Comparison of ENCODE assay signal across 1 cellular context in the genomic region with DNA sequence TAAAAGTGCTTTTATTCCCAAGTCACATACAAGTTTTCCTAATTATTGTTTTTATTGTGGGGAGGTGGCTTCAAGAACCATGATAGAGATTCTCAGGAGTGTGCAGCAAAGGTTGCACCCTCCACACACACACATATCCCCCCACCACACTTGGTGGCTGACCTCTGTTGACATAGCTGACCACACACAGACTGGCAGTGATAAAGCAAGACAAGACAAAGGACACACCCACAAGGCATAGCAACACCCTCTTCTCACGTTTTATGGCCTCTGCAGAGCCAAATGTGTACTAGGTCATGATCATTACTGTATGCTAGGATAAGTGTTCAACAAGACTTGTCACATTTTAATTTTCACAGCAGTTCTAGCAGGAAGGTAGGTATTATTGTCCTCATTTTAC.
TF ChIP-seq lines count a peak whose summit lies in the region.

No MANE protein-coding gene starts in this region.

TF ChIP-seq in K562, 482 proteins besides CTCF, POLR2A, EP300 and RAD21 (continued from another document and continues in another):
- TF ChIP-seq, protein P1, sequence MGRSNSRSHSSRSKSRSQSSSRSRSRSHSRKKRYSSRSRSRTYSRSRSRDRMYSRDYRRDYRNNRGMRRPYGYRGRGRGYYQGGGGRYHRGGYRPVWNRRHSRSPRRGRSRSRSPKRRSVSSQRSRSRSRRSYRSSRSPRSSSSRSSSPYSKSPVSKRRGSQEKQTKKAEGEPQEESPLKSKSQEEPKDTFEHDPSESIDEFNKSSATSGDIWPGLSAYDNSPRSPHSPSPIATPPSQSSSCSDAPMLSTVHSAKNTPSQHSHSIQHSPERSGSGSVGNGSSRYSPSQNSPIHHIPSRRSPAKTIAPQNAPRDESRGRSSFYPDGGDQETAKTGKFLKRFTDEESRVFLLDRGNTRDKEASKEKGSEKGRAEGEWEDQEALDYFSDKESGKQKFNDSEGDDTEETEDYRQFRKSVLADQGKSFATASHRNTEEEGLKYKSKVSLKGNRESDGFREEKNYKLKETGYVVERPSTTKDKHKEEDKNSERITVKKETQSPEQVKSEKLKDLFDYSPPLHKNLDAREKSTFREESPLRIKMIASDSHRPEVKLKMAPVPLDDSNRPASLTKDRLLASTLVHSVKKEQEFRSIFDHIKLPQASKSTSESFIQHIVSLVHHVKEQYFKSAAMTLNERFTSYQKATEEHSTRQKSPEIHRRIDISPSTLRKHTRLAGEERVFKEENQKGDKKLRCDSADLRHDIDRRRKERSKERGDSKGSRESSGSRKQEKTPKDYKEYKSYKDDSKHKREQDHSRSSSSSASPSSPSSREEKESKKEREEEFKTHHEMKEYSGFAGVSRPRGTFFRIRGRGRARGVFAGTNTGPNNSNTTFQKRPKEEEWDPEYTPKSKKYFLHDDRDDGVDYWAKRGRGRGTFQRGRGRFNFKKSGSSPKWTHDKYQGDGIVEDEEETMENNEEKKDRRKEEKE (IDR thresholded peaks at IDR 0.05; ENCODE audit: borderline replicate concordance in 1 of 2, control insufficient read depth in 1 of 2, low read depth in 2 of 2, low read length in 1 of 2) = no peak
- no peak for TF ChIP-seq TAF1 (IDR thresholded peaks at IDR 0.05; ENCODE audit: control insufficient read depth, extremely low read depth, insufficient read depth, low read length, severe bottlenecking)
- TF ChIP-seq POLR2AphosphoS5 (IDR thresholded peaks at IDR 0.05; ENCODE audit: control insufficient read depth, insufficient read depth, low read depth, low read length) = peak; percentile 30; the same call in 1 of the 2 replicates
- TF ChIP-seq, protein P2, sequence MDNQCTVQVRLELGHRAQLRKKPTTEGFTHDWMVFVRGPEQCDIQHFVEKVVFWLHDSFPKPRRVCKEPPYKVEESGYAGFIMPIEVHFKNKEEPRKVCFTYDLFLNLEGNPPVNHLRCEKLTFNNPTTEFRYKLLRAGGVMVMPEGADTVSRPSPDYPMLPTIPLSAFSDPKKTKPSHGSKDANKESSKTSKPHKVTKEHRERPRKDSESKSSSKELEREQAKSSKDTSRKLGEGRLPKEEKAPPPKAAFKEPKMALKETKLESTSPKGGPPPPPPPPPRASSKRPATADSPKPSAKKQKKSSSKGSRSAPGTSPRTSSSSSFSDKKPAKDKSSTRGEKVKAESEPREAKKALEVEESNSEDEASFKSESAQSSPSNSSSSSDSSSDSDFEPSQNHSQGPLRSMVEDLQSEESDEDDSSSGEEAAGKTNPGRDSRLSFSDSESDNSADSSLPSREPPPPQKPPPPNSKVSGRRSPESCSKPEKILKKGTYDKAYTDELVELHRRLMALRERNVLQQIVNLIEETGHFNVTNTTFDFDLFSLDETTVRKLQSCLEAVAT (IDR thresholded peaks at IDR 0.05) = peak in 1 of 2 experiments; percentile 89; a peak in 2 of 4 replicates
- TF ChIP-seq ZC3H11A (IDR thresholded peaks at IDR 0.05; ENCODE audit: low read depth, low read length) = no peak
- TF ChIP-seq, protein P3, sequence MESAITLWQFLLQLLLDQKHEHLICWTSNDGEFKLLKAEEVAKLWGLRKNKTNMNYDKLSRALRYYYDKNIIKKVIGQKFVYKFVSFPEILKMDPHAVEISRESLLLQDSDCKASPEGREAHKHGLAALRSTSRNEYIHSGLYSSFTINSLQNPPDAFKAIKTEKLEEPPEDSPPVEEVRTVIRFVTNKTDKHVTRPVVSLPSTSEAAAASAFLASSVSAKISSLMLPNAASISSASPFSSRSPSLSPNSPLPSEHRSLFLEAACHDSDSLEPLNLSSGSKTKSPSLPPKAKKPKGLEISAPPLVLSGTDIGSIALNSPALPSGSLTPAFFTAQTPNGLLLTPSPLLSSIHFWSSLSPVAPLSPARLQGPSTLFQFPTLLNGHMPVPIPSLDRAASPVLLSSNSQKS (CRISPR knock-in tag; IDR thresholded peaks at IDR 0.05) = no peak
- TF ChIP-seq FOXP1 (CRISPR knock-in tag; IDR thresholded peaks at IDR 0.05) = no peak
- peak; percentile 39 to 79; a peak in 2 of 4 replicates for TF ChIP-seq MAZ (CRISPR knock-in tag; conservative IDR thresholded peaks at IDR 0.05 in 1 of 2, IDR thresholded peaks at IDR 0.05 in 1 of 2)
- TF ChIP-seq ZNF124 (CRISPR knock-in tag; IDR thresholded peaks at IDR 0.05) = no peak
- TF ChIP-seq RBM14 (IDR thresholded peaks at IDR 0.05; ENCODE audit: borderline replicate concordance, insufficient read depth, low read depth, low read length) = no peak
- no peak for TF ChIP-seq CC2D1A (IDR thresholded peaks at IDR 0.05)
- no peak for TF ChIP-seq ZNF217 (CRISPR knock-in tag; IDR thresholded peaks at IDR 0.05)
- no peak for TF ChIP-seq MCM2 (IDR thresholded peaks at IDR 0.05; ENCODE audit: low read depth)
- peak in 1 of 2 experiments; percentile 79; a peak in 2 of 4 replicates for TF ChIP-seq RCOR1 (IDR thresholded peaks at IDR 0.05; ENCODE audit: borderline replicate concordance in 1 of 2, low read depth in 2 of 2, low read length in 2 of 2)
- no peak for TF ChIP-seq TRIM24 (IDR thresholded peaks at IDR 0.05)
- TF ChIP-seq NR4A1 (CRISPR knock-in tag; IDR thresholded peaks at IDR 0.05) = no peak
- TF ChIP-seq NR4A1 (tag; IDR thresholded peaks at IDR 0.05) = 0 out of 2 replicates have a peak, but pooled peaks have one; percentile 45
- no peak for TF ChIP-seq POLR2AphosphoS2 (IDR thresholded peaks at IDR 0.05; ENCODE audit: low read length)
- no peak for TF ChIP-seq ZNF175 (CRISPR knock-in tag; IDR thresholded peaks at IDR 0.05; ENCODE audit: low read depth)
- TF ChIP-seq POLR2B (IDR thresholded peaks at IDR 0.05; ENCODE audit: low read depth, partially characterized antibody) = no peak
- peak; percentile 86 for TF ChIP-seq TCF3 (CRISPR knock-in tag; IDR thresholded peaks at IDR 0.05)
- TF ChIP-seq, protein P4, sequence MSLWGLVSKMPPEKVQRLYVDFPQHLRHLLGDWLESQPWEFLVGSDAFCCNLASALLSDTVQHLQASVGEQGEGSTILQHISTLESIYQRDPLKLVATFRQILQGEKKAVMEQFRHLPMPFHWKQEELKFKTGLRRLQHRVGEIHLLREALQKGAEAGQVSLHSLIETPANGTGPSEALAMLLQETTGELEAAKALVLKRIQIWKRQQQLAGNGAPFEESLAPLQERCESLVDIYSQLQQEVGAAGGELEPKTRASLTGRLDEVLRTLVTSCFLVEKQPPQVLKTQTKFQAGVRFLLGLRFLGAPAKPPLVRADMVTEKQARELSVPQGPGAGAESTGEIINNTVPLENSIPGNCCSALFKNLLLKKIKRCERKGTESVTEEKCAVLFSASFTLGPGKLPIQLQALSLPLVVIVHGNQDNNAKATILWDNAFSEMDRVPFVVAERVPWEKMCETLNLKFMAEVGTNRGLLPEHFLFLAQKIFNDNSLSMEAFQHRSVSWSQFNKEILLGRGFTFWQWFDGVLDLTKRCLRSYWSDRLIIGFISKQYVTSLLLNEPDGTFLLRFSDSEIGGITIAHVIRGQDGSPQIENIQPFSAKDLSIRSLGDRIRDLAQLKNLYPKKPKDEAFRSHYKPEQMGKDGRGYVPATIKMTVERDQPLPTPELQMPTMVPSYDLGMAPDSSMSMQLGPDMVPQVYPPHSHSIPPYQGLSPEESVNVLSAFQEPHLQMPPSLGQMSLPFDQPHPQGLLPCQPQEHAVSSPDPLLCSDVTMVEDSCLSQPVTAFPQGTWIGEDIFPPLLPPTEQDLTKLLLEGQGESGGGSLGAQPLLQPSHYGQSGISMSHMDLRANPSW (CRISPR knock-in tag; IDR thresholded peaks at IDR 0.05) = no peak
- no peak for TF ChIP-seq KLF6 (CRISPR knock-in tag; IDR thresholded peaks at IDR 0.05; ENCODE audit: borderline replicate concordance)
- TF ChIP-seq ZNF146 (CRISPR knock-in tag; IDR thresholded peaks at IDR 0.05; ENCODE audit: unreplicated experiment) = no peak
- no peak for TF ChIP-seq ATF1 (CRISPR knock-in tag; IDR thresholded peaks at IDR 0.05)
- TF ChIP-seq ATF1 (tag; IDR thresholded peaks at IDR 0.05) = peak; percentile 44
- 0 out of 2 replicates have a peak, but pooled peaks have one; percentile 48 for TF ChIP-seq ZNF740 (CRISPR knock-in tag; IDR thresholded peaks at IDR 0.05)
- peak in 1 of 2 experiments; percentile 76; a peak in 1 of 4 replicates for TF ChIP-seq ZNF740 (tag; IDR thresholded peaks at IDR 0.05)
- TF ChIP-seq, protein P5, sequence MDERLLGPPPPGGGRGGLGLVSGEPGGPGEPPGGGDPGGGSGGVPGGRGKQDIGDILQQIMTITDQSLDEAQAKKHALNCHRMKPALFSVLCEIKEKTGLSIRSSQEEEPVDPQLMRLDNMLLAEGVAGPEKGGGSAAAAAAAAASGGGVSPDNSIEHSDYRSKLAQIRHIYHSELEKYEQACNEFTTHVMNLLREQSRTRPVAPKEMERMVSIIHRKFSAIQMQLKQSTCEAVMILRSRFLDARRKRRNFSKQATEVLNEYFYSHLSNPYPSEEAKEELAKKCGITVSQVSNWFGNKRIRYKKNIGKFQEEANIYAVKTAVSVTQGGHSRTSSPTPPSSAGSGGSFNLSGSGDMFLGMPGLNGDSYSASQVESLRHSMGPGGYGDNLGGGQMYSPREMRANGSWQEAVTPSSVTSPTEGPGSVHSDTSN (CRISPR knock-in tag; IDR thresholded peaks at IDR 0.05; ENCODE audit: low read depth) = no peak
- TF ChIP-seq, protein P5 (tag; conservative IDR thresholded peaks at IDR 0.05; ENCODE audit: low read depth) = peak; percentile 80
- TF ChIP-seq ARID1B (IDR thresholded peaks at IDR 0.05) = peak; percentile 84
- TF ChIP-seq ZNF316 (IDR thresholded peaks at IDR 0.05) = no peak
